9 cellular contexts compared by ENCODE assay signal in genomic region chr6:106630366-106630765, GRCh38. TPM values are rescaled to one million over a fixed set of nuclear protein-coding genes. Genes with fewer than 3 reads are reported as not detected.
DNase-seq lines count a peak whose midpoint lies in the region; ATAC-seq and TF ChIP-seq lines count a peak whose summit lies in the region.
"Had no signal": no experiment of that assay in that cellular context is flagged by ENCODE, and none has a peak within 500 bp of the region (broad histone marks: within the 10 kb centered on the region; RNA-seq: fewer than 3 reads in every experiment).

No MANE protein-coding gene starts in this region.

- dilution Hi-C loops in IMR-90 (cut with HindIII; ENCODE audit: low sequenced_read_pairs, unreplicated experiment) (no loop called here), mammary epithelial cell (cut with HindIII; ENCODE audit: low sequenced_read_pairs) (no loop called here)

- H2BK120ac ChIP-seq in IMR-90 (ENCODE audit: low read depth, low read length), result no peak overlapping the region

- H3K9me3 ChIP-seq in CD4-positive, CD25-positive, alpha-beta regulatory T cell (ENCODE audit: control insufficient read depth in 2 of 2, low read length in 2 of 2), result no peaks in the 10 kb centered on the region
- H3K9me3 ChIP-seq in IMR-90 (ENCODE audit: control insufficient read depth, insufficient read depth, low read length) (no peaks in the 10 kb centered on the region), mammary epithelial cell (replicated peaks; ENCODE audit: insufficient read depth, low read length) (no peaks in the 10 kb centered on the region)
- H3K9me3 ChIP-seq in naive thymus-derived CD4-positive, alpha-beta T cell (ENCODE audit: control insufficient read depth in 2 of 3, low read length in 3 of 3), result no peaks in the 10 kb centered on the region
- H3K9me3 ChIP-seq: neutrophil had no signal

- peaks cover 6% of the 10 kb centered on the region; the same call in 1 of the 2 replicates for H4K20me1 ChIP-seq in IMR-90 (ENCODE audit: insufficient read depth, low read length)
- no peaks in the 10 kb centered on the region for H4K20me1 ChIP-seq in mammary epithelial cell (ENCODE audit: insufficient read depth, low read length)

- no peak overlapping the region for H2AK5ac ChIP-seq in IMR-90 (ENCODE audit: low read depth, low read length)

- H3K4me1 Mint-ChIP-seq in CD4-positive, CD25-positive, alpha-beta regulatory T cell, result peaks cover 32 to 58% (median 44%) of the 10 kb centered on the region in 4 donors
- H3K4me1 Mint-ChIP-seq in naive thymus-derived CD4-positive, alpha-beta T cell, result peaks cover 18 to 77% (median 47%) of the 10 kb centered on the region in 7 donors

- H4K5ac ChIP-seq in IMR-90 (ENCODE audit: low read depth, low read length), result peak overlapping the region; percentile 36; the same call in 1 of the 2 replicates

- no peak overlapping the region for H2AFZ ChIP-seq in IMR-90 (replicated peaks; ENCODE audit: low read length, poor library complexity)
- H2AFZ ChIP-seq in mammary epithelial cell (ENCODE audit: low read depth, low read length), result peak overlapping the region; percentile 100

- intact Hi-C loops in IMR-90 (cut with micrococcal nuclease), result no loop called here
- intact Hi-C loops in mammary epithelial cell (cut with micrococcal nuclease), result no loop called here
- intact Hi-C loops in naive thymus-derived CD4-positive, alpha-beta T cell (cut with micrococcal nuclease), result loop anchor here in 1 of 2 donors (5.0 kb wide), 1 partner anchor 1768 kb away; no protein-coding TSS in a partner anchor

- H3K27ac ChIP-seq in CD4-positive, CD25-positive, alpha-beta regulatory T cell (ENCODE audit: insufficient read depth, low read length, poor library complexity, severe bottlenecking), result peak overlapping the region; percentile 87
- H3K27ac ChIP-seq in IMR-90 (ENCODE audit: insufficient read depth, low read length) (no peak overlapping the region), mammary epithelial cell (ENCODE audit: insufficient read depth, low read depth, low read length) (peak overlapping the region; percentile 93)
- no peak overlapping the region for H3K27ac ChIP-seq in naive thymus-derived CD4-positive, alpha-beta T cell (ENCODE audit: low read depth, low read length)

- no peak for TF ChIP-seq CTCF in IMR-90 (conservative IDR thresholded peaks at IDR 0.05; ENCODE audit: low read depth, low read length)
- TF ChIP-seq CTCF in mammary epithelial cell (conservative IDR thresholded peaks at IDR 0.05 in 1 of 2, IDR thresholded peaks at IDR 0.05 in 1 of 2; ENCODE audit: extremely low read depth in 1 of 2, insufficient read depth in 1 of 2, low read depth in 1 of 2, low read length in 2 of 2), result no peak

- peak overlapping the region; percentile 6 to 97; a peak in 2 of 4 replicates for H4K8ac ChIP-seq in IMR-90 (ENCODE audit: low read depth in 2 of 2, low read length in 2 of 2)

- no peaks in the 10 kb centered on the region for H3K27me3 ChIP-seq in CD4-positive, CD25-positive, alpha-beta regulatory T cell (ENCODE audit: control insufficient read depth, insufficient read depth, low read length)
- H3K27me3 ChIP-seq in IMR-90 (ENCODE audit: control insufficient read depth, insufficient read depth, low read length), result no peaks in the 10 kb centered on the region
- H3K27me3 ChIP-seq in mammary epithelial cell (ENCODE audit: insufficient read depth, low read length), result no peaks in the 10 kb centered on the region
- no peaks in the 10 kb centered on the region for H3K27me3 ChIP-seq in naive thymus-derived CD4-positive, alpha-beta T cell (ENCODE audit: control insufficient read depth in 2 of 2, insufficient read depth in 2 of 2, low read length in 2 of 2)
- H3K27me3 ChIP-seq: neutrophil had no signal

- H2BK15ac ChIP-seq in IMR-90 (ENCODE audit: low read depth, low read length), result no peak overlapping the region

- no peaks in the 10 kb centered on the region for H3K27me3 Mint-ChIP-seq in CD4-positive, CD25-positive, alpha-beta regulatory T cell
- H3K27me3 Mint-ChIP-seq in naive thymus-derived CD4-positive, alpha-beta T cell, result no peaks in the 10 kb centered on the region

- peak overlapping the region; percentile 99 to 100 (median 99) for H3K27ac Mint-ChIP-seq in CD4-positive, CD25-positive, alpha-beta regulatory T cell
- H3K27ac Mint-ChIP-seq in naive thymus-derived CD4-positive, alpha-beta T cell, result peak overlapping the region in 8 of 9 donors; percentile 45 to 99 (median 98)

- H3K18ac ChIP-seq in IMR-90 (ENCODE audit: low read depth, low read length), result no peak overlapping the region

- peaks cover 13 to 38% of the 10 kb centered on the region in 2 experiments for H3K79me1 ChIP-seq in IMR-90 (ENCODE audit: low read depth in 1 of 2, low read length in 2 of 2)

- no peak overlapping the region for H2BK20ac ChIP-seq in IMR-90 (ENCODE audit: low read depth, low read length)

- peak overlapping the region; percentile 94 for H3K9ac ChIP-seq in IMR-90 (ENCODE audit: low read depth, low read length)
- H3K9ac ChIP-seq in mammary epithelial cell (ENCODE audit: insufficient read depth, low read length), result peak overlapping the region; percentile 97

- H3K4me3 ChIP-seq in CD4-positive, CD25-positive, alpha-beta regulatory T cell (ENCODE audit: low read depth, low read length), result peak overlapping the region; percentile 93
- H3K4me3 ChIP-seq in IMR-90 (ENCODE audit: insufficient read depth, low read depth, low read length) (peak overlapping the region; percentile 85), mammary epithelial cell (replicated peaks in 1 of 3; ENCODE audit: insufficient read depth in 1 of 3, low read depth in 2 of 3, low read length in 3 of 3) (peak overlapping the region; percentile 72 to 99 (median 99))
- H3K4me3 ChIP-seq in naive thymus-derived CD4-positive, alpha-beta T cell (ENCODE audit: low read length), result peak overlapping the region; percentile 87

- H3K9me3 Mint-ChIP-seq in CD4-positive, CD25-positive, alpha-beta regulatory T cell, result no peaks in the 10 kb centered on the region
- H3K9me3 Mint-ChIP-seq in naive thymus-derived CD4-positive, alpha-beta T cell, result peaks cover 0 to 2% (median 0%) of the 10 kb centered on the region in 11 donors

- H2AK9ac ChIP-seq in IMR-90 (replicated peaks; ENCODE audit: low read depth, low read length, poor library complexity), result no peak overlapping the region

- no peak for TF ChIP-seq POLR2A in IMR-90 (IDR thresholded peaks at IDR 0.05; ENCODE audit: low read depth, low read length)

- H3K14ac ChIP-seq in IMR-90 (replicated peaks; ENCODE audit: low read depth, low read length), result no peak overlapping the region

- CTCF ChIA-PET in IMR-90 (lab: Yijun Ruan, JAX) (no interaction called here), mammary epithelial cell (lab: Charles Lee; ENCODE audit: low non-redundant PET) (no interaction called here)
- CTCF ChIA-PET in naive thymus-derived CD4-positive, alpha-beta T cell (lab: Charles Lee), result interaction anchor here (0.7 kb wide), 1 partner anchor 113 kb away, joined by 3 read pairs; no protein-coding TSS in a partner anchor

- peak overlapping the region; percentile 95 to 100 (median 98) for H3K4me3 Mint-ChIP-seq in CD4-positive, CD25-positive, alpha-beta regulatory T cell
- peak overlapping the region; percentile 93 to 100 (median 98) for H3K4me3 Mint-ChIP-seq in naive thymus-derived CD4-positive, alpha-beta T cell

- no peaks in the 10 kb centered on the region for H3K36me3 ChIP-seq in CD4-positive, CD25-positive, alpha-beta regulatory T cell (ENCODE audit: control insufficient read depth, insufficient read depth, low read length)
- H3K36me3 ChIP-seq in IMR-90 (ENCODE audit: control insufficient read depth, insufficient read depth, low read length) (no peaks in the 10 kb centered on the region), mammary epithelial cell (ENCODE audit: insufficient read depth, low read length) (no peaks in the 10 kb centered on the region)
- H3K36me3 ChIP-seq in naive thymus-derived CD4-positive, alpha-beta T cell (ENCODE audit: control insufficient read depth in 2 of 3, insufficient read depth in 3 of 3, low read length in 3 of 3), result peaks cover 0 to 8% (median 0%) of the 10 kb centered on the region in 3 experiments
- H3K36me3 ChIP-seq: neutrophil had no signal

- peaks cover 3% of the 10 kb centered on the region; the same call in 1 of the 2 replicates for H3K9me1 ChIP-seq in IMR-90 (ENCODE audit: insufficient read depth, low read length)

- peaks cover 14% of the 10 kb centered on the region for H3K36me3 Mint-ChIP-seq in CD4-positive, CD25-positive, alpha-beta regulatory T cell
- H3K36me3 Mint-ChIP-seq in naive thymus-derived CD4-positive, alpha-beta T cell, result peaks cover 0 to 20% (median 4%) of the 10 kb centered on the region in 5 donors

- peak overlapping the region; percentile 85 for H3K4me2 ChIP-seq in IMR-90 (ENCODE audit: low read depth, low read length)
- H3K4me2 ChIP-seq in mammary epithelial cell (ENCODE audit: insufficient read depth, low read depth, low read length), result peak overlapping the region; percentile 87

- DNase-seq in CD4-positive, CD25-positive, alpha-beta regulatory T cell, result peak in 1 of 3 donors; percentile 41
- DNase-seq in IMR-90 (no peak), mammary epithelial cell (no peak), NCI-H187 (lab: John Stamatoyannopoulos, UW) (no peak)
- no peak for DNase-seq in naive thymus-derived CD4-positive, alpha-beta T cell
- DNase-seq in stimulated activated CD4-positive, alpha-beta T cell treated with anti-CD3 and anti-CD28 coated beads, Interleukin-2, amount 100 ng/mL, for 48 hours, result no peak
- DNase-seq in activated effector memory CD4-positive, alpha-beta T cell treated with anti-CD3 and anti-CD28 coated beads, Interleukin-2, amount 50 U/mL, for 16 hours, result no peak

- in situ Hi-C loops in IMR-90 (cut with MboI; ENCODE audit: low sequenced_read_pairs) (no loop called here), mammary epithelial cell (cut with MboI; ENCODE audit: low sequenced_read_pairs in 2 of 2) (no loop called here)

- H2BK5ac ChIP-seq in IMR-90 (ENCODE audit: low read depth, low read length, poor library complexity, severe bottlenecking), result no peak overlapping the region

- no peak overlapping the region for H3K4ac ChIP-seq in IMR-90 (ENCODE audit: low read depth, low read length)

- peaks cover 26% of the 10 kb centered on the region for H3K4me1 ChIP-seq in CD4-positive, CD25-positive, alpha-beta regulatory T cell (ENCODE audit: control insufficient read depth, insufficient read depth, low read length, poor library complexity, severe bottlenecking)
- H3K4me1 ChIP-seq in IMR-90 (ENCODE audit: control insufficient read depth, insufficient read depth, low read length), result peaks cover 6% of the 10 kb centered on the region
- peaks cover 4% of the 10 kb centered on the region for H3K4me1 ChIP-seq in mammary epithelial cell (ENCODE audit: insufficient read depth, low read length)
- peaks cover 7 to 13% of the 10 kb centered on the region in 2 donors for H3K4me1 ChIP-seq in naive thymus-derived CD4-positive, alpha-beta T cell (ENCODE audit: control insufficient read depth in 2 of 2, insufficient read depth in 2 of 2, low read length in 2 of 2)

- POLR2A ChIA-PET in IMR-90 (lab: Charles Lee; ENCODE audit: unreplicated experiment), result no interaction called here
- POLR2A ChIA-PET in naive thymus-derived CD4-positive, alpha-beta T cell (lab: Charles Lee), result interaction anchor here (0.7 to 1.1 kb wide), 3 partner anchors 9 to 1129 kb away, joined by 3 to 7 read pairs (median 3); no protein-coding TSS in a partner anchor

- BruUV-seq in IMR-90 (replicated peaks; lab: Mats Ljungman, UMichigan) (TSS peak; percentile 51), mammary epithelial cell (replicated peaks; lab: Mats Ljungman, UMichigan) (no TSS peak)

- no CpG with 5 or more reads among the region's 5 CpGs for WGBS in IMR-90 (ENCODE audit: extremely low coverage in 2 of 2, insufficient read length in 1 of 2), 2 experiments
- WGBS in mammary epithelial cell (ENCODE audit: low coverage, missing lambda C conversion rate), result 46% methylated on average over 5 of the region's 5 CpGs

- TF ChIP-seq RAD21 in IMR-90 (IDR thresholded peaks at IDR 0.05; ENCODE audit: low read length), result no peak

- no peak overlapping the region for H3K23ac ChIP-seq in IMR-90 (ENCODE audit: low read depth, low read length)

- H4K91ac ChIP-seq in IMR-90 (ENCODE audit: insufficient read depth, low read depth, low read length), result no peak overlapping the region

- ATAC-seq in CD4-positive, CD25-positive, alpha-beta regulatory T cell (ENCODE audit: low read depth in 2 of 2), result no peak
- no peak for ATAC-seq in IMR-90 (ENCODE audit: low read depth)
- ATAC-seq in naive thymus-derived CD4-positive, alpha-beta T cell, result no peak
- no peak for ATAC-seq in HG03045 (IDR thresholded peaks at IDR 0.05; ENCODE audit: unreplicated experiment)

- H3K56ac ChIP-seq in IMR-90 (ENCODE audit: extremely low read depth, insufficient read depth, low read length), result no peak overlapping the region

- peaks cover 65% of the 10 kb centered on the region for H3K79me2 ChIP-seq in mammary epithelial cell (ENCODE audit: insufficient read depth, low read length)

RNA-seq across cellular contexts. Expression of gene QRSL1, which starts 1.0 kb away (rescaled TPM):
- total RNA-seq in CD4-positive, CD25-positive, alpha-beta regulatory T cell, result 9.5 TPM
- 10 to 100 TPM in 3 of 4 donors, 1 to 10 TPM in 1; 8.6 to 15.1 (median 11.8) TPM for polyA plus RNA-seq in CD4-positive, CD25-positive, alpha-beta regulatory T cell
- 10.6 and 10.9 TPM in 2 replicates for total RNA-seq in IMR-90 (2012; rRNA removed)
- 4.7 and 6.1 TPM in 2 replicates for polyA plus RNA-seq in IMR-90 (2012; rRNA removed)
- polyA plus RNA-seq in IMR-90 (2012; cell fraction: cytosol; rRNA removed), result 1.9 and 2.5 TPM in 2 replicates
- 2.9 and 8.0 TPM in 2 replicates for polyA plus RNA-seq in IMR-90 (2012; cell fraction: nucleus; rRNA removed; ENCODE audit: low replicate concordance)
- total RNA-seq in mammary epithelial cell, result 10 to 100 TPM; 10.8 to 14.9 TPM
- 6.7 TPM for polyA plus RNA-seq in mammary epithelial cell
- 3.4 TPM for polyA minus RNA-seq in mammary epithelial cell
- 10 to 100 TPM in 4 of 5 experiments, 1 to 10 TPM in 1; 8.0 to 14.8 (median 13.6) TPM for total RNA-seq in naive thymus-derived CD4-positive, alpha-beta T cell
- polyA plus RNA-seq in naive thymus-derived CD4-positive, alpha-beta T cell, result 10 to 100 TPM; 11.9 to 12.5 TPM

RNA-seq across cellular contexts. Expression of gene RTN4IP1, which starts 1.1 kb away (rescaled TPM):
- total RNA-seq in CD4-positive, CD25-positive, alpha-beta regulatory T cell, result 5.9 TPM
- 10 to 100 TPM in 3 of 4 donors, 1 to 10 TPM in 1; 7.7 to 13.8 (median 10.8) TPM for polyA plus RNA-seq in CD4-positive, CD25-positive, alpha-beta regulatory T cell
- total RNA-seq in IMR-90 (2012; rRNA removed) (9.9 and 11.7 TPM in 2 replicates), mammary epithelial cell (1 to 10 TPM; 4.3 to 7.4 TPM)
- polyA plus RNA-seq in IMR-90 (2012; rRNA removed) (4.9 and 5.7 TPM in 2 replicates), mammary epithelial cell (8.3 TPM)
- polyA plus RNA-seq in IMR-90 (2012; cell fraction: cytosol; rRNA removed), result 1.8 and 3.1 TPM in 2 replicates
- 0.46 and 3.0 TPM in 2 replicates for polyA plus RNA-seq in IMR-90 (2012; cell fraction: nucleus; rRNA removed; ENCODE audit: low replicate concordance)
- 18.6 TPM for polyA minus RNA-seq in mammary epithelial cell
- total RNA-seq in naive thymus-derived CD4-positive, alpha-beta T cell, result 1 to 10 TPM; 5.1 to 6.4 (median 5.6) TPM
- polyA plus RNA-seq in naive thymus-derived CD4-positive, alpha-beta T cell, result 1 to 10 TPM; 6.9 to 9.4 TPM

Comparison
In these comparisons a context has a peak if more than half of its experiments do, and no peak if none do; other contexts are left out.
1. H3K27ac ChIP-seq: peak in CD4-positive, CD25-positive, alpha-beta regulatory T cell (single experiment) and mammary epithelial cell (single experiment); none in IMR-90 (single experiment) and naive thymus-derived CD4-positive, alpha-beta T cell (single experiment).
2. Peak in every context shown above with its lines, with median percentiles within 50 percentile points of each other: H3K4me3 ChIP-seq.